ENCODE assay signal across 7 cellular contexts in the genomic region with DNA sequence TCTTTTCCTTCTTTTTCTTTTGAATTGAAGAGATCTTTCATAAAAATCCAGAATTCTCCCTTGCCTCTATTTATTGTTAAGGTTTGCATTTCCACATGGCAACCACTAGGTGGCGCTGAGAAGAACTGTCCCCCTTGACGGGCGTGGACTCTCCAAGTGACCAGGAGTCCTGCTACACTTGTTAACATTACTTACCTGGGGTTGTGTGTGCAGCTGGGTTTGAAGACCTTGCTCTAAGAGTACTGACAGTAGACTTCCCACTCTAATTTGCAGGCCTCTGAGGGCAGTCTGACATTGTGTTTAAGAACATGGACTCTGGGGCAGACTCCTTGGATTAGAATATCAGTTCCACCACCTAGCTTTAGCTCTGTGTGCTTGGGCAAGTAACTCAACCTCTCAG. TPM values are rescaled to one million over a fixed set of nuclear protein-coding genes. Genes with fewer than 3 reads are reported as not detected.
DNase-seq lines count a peak whose midpoint lies in the region; ATAC-seq and TF ChIP-seq lines count a peak whose summit lies in the region.

No MANE protein-coding gene starts in this region.

- no peaks in the 10 kb centered on the region for H3K4me1 ChIP-seq in lower lobe of right lung
- H3K4me1 ChIP-seq in thyroid gland, result peaks cover 0 to 4% of the 10 kb centered on the region in 2 donors

- H3K9me3 ChIP-seq in SU-DHL-6 (ENCODE audit: insufficient read depth, low read length), result no peaks in the 10 kb centered on the region
- no peaks in the 10 kb centered on the region for H3K9me3 ChIP-seq in lower lobe of right lung
- no peaks in the 10 kb centered on the region for H3K9me3 ChIP-seq in thyroid gland

- ATAC-seq in HG02884 (IDR thresholded peaks at IDR 0.05; ENCODE audit: unreplicated experiment) (peak; percentile 68), lower lobe of right lung (peak; percentile 79 to 80)

- no peaks in the 10 kb centered on the region for H3F3A ChIP-seq in SU-DHL-6 (ENCODE audit: insufficient read depth)

- H3K27ac ChIP-seq in SU-DHL-6 (ENCODE audit: low read depth, low read length) (no peak overlapping the region), lower lobe of right lung (no peak overlapping the region), thyroid gland (no peak overlapping the region)

- H3K27me3 ChIP-seq in SU-DHL-6 (ENCODE audit: low read length), result no peaks in the 10 kb centered on the region
- no peaks in the 10 kb centered on the region for H3K27me3 ChIP-seq in lower lobe of right lung (ENCODE audit: low read depth)
- no peaks in the 10 kb centered on the region for H3K27me3 ChIP-seq in thyroid gland

- H3K9ac ChIP-seq in SU-DHL-6 (ENCODE audit: low read length), result no peak overlapping the region

- no peaks in the 10 kb centered on the region for H4K20me1 ChIP-seq in SU-DHL-6 (ENCODE audit: low read depth, low read length)

- H3K79me2 ChIP-seq in SU-DHL-6 (ENCODE audit: insufficient read depth, low read length), result no peaks in the 10 kb centered on the region

- H3K36me3 ChIP-seq in SU-DHL-6 (ENCODE audit: low read length) (no peaks in the 10 kb centered on the region), lower lobe of right lung (peaks cover 2% of the 10 kb centered on the region), thyroid gland (no peaks in the 10 kb centered on the region)

- TF ChIP-seq POLR2A in thyroid gland (IDR thresholded peaks at IDR 0.05), result no peak

- H3K4me3 ChIP-seq in GM12864 (ENCODE audit: low read depth, low read length) (no peak overlapping the region), SU-DHL-6 (ENCODE audit: insufficient read depth, low read length, poor library complexity, severe bottlenecking) (no peak overlapping the region), lower lobe of right lung (no peak overlapping the region), thyroid gland (replicated peaks in 1 of 3) (no peak overlapping the region)

- WGBS in thyroid gland, 2 donors, result 8 to 11% methylated on average over 3 of the region's 3 CpGs

- H3K4me2 ChIP-seq in SU-DHL-6 (ENCODE audit: low read depth, low read length, poor library complexity, severe bottlenecking), result no peak overlapping the region

- TF ChIP-seq CTCF in GM12864 (IDR thresholded peaks at IDR 0.05; ENCODE audit: low read depth, low read length, missing control alignments) (peak; percentile 81), SU-DHL-6 (IDR thresholded peaks at IDR 0.05; ENCODE audit: insufficient read depth, low read length, poor library complexity, severe bottlenecking) (peak; percentile 60), lower lobe of right lung (IDR thresholded peaks at IDR 0.05) (peak; percentile 78), thyroid gland (IDR thresholded peaks at IDR 0.05) (peak; percentile 24 to 89 (median 59))

- no peak for DNase-seq in GM12864 (ENCODE audit: low read depth)
- DNase-seq in astrocyte of the hippocampus (ENCODE audit: low read depth, low spot score), result peak; percentile 10
- no peak for DNase-seq in lower lobe of right lung
- peak; percentile 20 to 31 for DNase-seq in thyroid gland
- DNase-seq in NCI-H524 treated with DMSO at 0.1 percent for 48 hours (lab: John Stamatoyannopoulos, UW), result no peak

- H3K9me2 ChIP-seq in SU-DHL-6 (replicated peaks; ENCODE audit: insufficient read depth, low read length), result no peaks in the 10 kb centered on the region

- intact Hi-C loops in lower lobe of right lung (cut with DNase I), result no loop called here
- intact Hi-C loops in thyroid gland (cut with DNase I), result loop anchor here (10.0 kb wide), 1 partner anchor 180 kb away; no protein-coding TSS in a partner anchor

- H2AFZ ChIP-seq in SU-DHL-6 (ENCODE audit: low read depth, low read length, severe bottlenecking), result no peak overlapping the region

RNA-seq across cellular contexts. Expression of a gene that starts 52.8 kb away (rescaled TPM):
- total RNA-seq in lower lobe of right lung (34.2 TPM), thyroid gland (1 to 10 TPM; 1.2 to 7.5 (median 4.0) TPM)

Comparison
In these comparisons a context has a peak if more than half of its experiments do, and no peak if none do; other contexts are left out.
1. DNase-seq: peak in astrocyte of the hippocampus (single experiment) and thyroid gland (2 of 2); none in GM12864 (single experiment), lower lobe of right lung (single experiment) and NCI-H524 treated with DMSO at 0.1 percent for 48 hours (single experiment).
2. Peak in every context shown above with its lines, with median percentiles within 50 percentile points of each other: CTCF ChIP-seq.